Comparison of ENCODE assay signal across 24 cellular contexts in the genomic region with DNA sequence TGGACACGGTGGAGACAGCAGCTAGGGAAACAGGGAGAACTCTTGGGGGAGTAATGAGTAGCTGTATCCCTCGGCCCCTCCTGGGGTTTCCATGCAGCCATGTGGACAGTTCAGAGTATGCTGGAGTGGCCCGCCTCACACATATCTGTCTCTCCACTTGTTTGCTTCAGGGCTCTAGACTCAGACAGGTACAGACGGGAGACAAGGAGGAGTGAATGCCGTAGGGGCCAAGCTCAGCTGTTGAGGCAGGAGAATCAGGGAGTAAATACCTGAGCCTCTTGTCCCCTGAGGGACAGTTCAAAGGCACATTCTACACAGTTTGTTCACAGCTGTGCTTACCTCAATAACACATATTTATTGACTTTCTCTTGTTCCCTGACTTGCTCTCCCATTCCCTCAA.
"Had no signal": no experiment of that assay in that cellular context is flagged by ENCODE, and none has a peak within 500 bp of the region (broad histone marks: within the 10 kb centered on the region; RNA-seq: fewer than 3 reads in every experiment).

No MANE protein-coding gene starts in this region.

- H3K4me3 ChIP-seq: esophagus squamous epithelium, gastroesophageal sphincter had no signal

- H3K27me3 ChIP-seq: esophagus squamous epithelium, gastroesophageal sphincter had no signal

- H3K4me3 Mint-ChIP-seq: activated CD4-positive, alpha-beta T cell treated with anti-CD3 and anti-CD28 coated beads, Interleukin-2, amount 10 ng/mL, durations not matched to agents 7 days and 5 days; activated CD8-positive, alpha-beta T cell treated with anti-CD3 and anti-CD28 coated beads for 36 hours; activated T-helper 1 cell treated with anti-CD3 and anti-CD28 coated beads, Interleukin-12 subunit alpha, Interleukin-12 subunit beta, Interleukin-2, Interleukin-4 antibody, amounts not matched to agents 30 ng/mL and 10 ng/mL and 1 ng/mL, durations not matched to agents 14 hours and 24 hours and 36 hours; brain; dendritic cell treated with granulocyte-macrophage colony-stimulating factor and Interleukin-4, amounts not matched to agents 40 ng/mL and 50 ng/mL, for 4 days; memory B cell; naive B cell; type B pancreatic cell had no signal

- ATAC-seq: activated CD8-positive, alpha-beta T cell treated with anti-CD3 and anti-CD28 coated beads for 36 hours; gastroesophageal sphincter had no signal

- H3K4me1 Mint-ChIP-seq: activated CD4-positive, alpha-beta T cell treated with anti-CD3 and anti-CD28 coated beads, Interleukin-2, amount 10 ng/mL, durations not matched to agents 7 days and 5 days; memory B cell; naive B cell had no signal

- H3K9me3 ChIP-seq: esophagus squamous epithelium, gastroesophageal sphincter had no signal

- H3K27ac ChIP-seq: esophagus squamous epithelium, gastroesophageal sphincter, WERI-Rb-1 had no signal

- H3K27ac Mint-ChIP-seq: activated CD4-positive, alpha-beta T cell treated with anti-CD3 and anti-CD28 coated beads, Interleukin-2, amount 10 ng/mL, durations not matched to agents 7 days and 5 days; activated CD8-positive, alpha-beta T cell treated with anti-CD3 and anti-CD28 coated beads for 36 hours; activated T-helper 1 cell treated with anti-CD3 and anti-CD28 coated beads, Interleukin-12 subunit alpha, Interleukin-12 subunit beta, Interleukin-2, Interleukin-4 antibody, amounts not matched to agents 30 ng/mL and 10 ng/mL and 1 ng/mL, durations not matched to agents 14 hours and 24 hours and 36 hours; brain; dendritic cell treated with granulocyte-macrophage colony-stimulating factor and Interleukin-4, amounts not matched to agents 40 ng/mL and 50 ng/mL, for 4 days; memory B cell; naive B cell; type B pancreatic cell had no signal

- FAIRE-seq: endometrium, TTC549 had no signal

- H3K4me1 ChIP-seq: gastroesophageal sphincter had no signal

- DNase-seq: activated CD4-positive, alpha-beta T cell treated with anti-CD3 and anti-CD28 coated beads, Interleukin-2, amount 10 ng/mL, durations not matched to agents 7 days and 5 days; activated CD4-positive, CD25-positive, alpha-beta regulatory T cell treated with anti-CD3 and anti-CD28 coated beads, Interleukin-2, amount 50 U/mL, for 72 hours; activated CD8-positive, alpha-beta T cell treated with anti-CD3 and anti-CD28 coated beads for 36 hours; activated gamma-delta T cell; activated naive CD4-positive, alpha-beta T cell treated with anti-CD3 and anti-CD28 coated beads, Interleukin-2, amount 50 U/mL, for 16 hours; aorta; effector CD4-positive, alpha-beta T cell; esophagus squamous epithelium; head of caudate nucleus; hypothalamus; left cardiac atrium; naive B cell; stimulated activated CD4-positive, alpha-beta T cell treated with anti-CD3 and anti-CD28 coated beads, Interleukin-12 subunit alpha, Interleukin-12 subunit beta, amount 100 ng/mL, for 4 hours; stimulated activated CD4-positive, alpha-beta T cell treated with anti-CD3 and anti-CD28 coated beads, Interleukin-4, amount 100 ng/mL, for 4 hours; T-helper 1 cell; WERI-Rb-1 had no signal

- H3K36me3 ChIP-seq: esophagus squamous epithelium, gastroesophageal sphincter, WERI-Rb-1 had no signal

- H3K36me3 Mint-ChIP-seq: brain, memory B cell, naive B cell, type B pancreatic cell had no signal

- H3K27me3 Mint-ChIP-seq: activated CD4-positive, alpha-beta T cell treated with anti-CD3 and anti-CD28 coated beads, Interleukin-2, amount 10 ng/mL, durations not matched to agents 7 days and 5 days; type B pancreatic cell had no signal
